24 cellular contexts compared by ENCODE assay signal in the genomic region with DNA sequence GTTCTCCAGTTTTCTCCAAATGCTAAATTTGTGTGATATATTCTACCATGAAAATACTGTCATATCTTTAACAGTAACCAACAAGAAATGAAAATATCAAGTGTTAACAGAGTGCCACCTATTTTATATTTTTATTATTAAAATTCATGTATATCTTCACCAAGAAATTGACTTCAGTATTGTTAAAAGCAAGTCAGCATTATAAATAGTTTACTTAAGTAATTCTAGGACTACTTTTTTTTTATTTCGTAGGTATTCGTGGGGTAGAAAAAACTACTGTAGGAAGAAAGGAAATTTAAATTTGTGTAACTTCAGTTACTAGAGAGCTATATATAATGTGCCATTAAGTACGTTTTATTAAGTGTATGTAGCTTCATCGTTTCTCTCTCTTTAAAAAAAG. TPM values are rescaled to one million over a fixed set of nuclear protein-coding genes. Genes with fewer than 3 reads are reported as not detected.
DNase-seq lines count a peak whose midpoint lies in the region; ATAC-seq, FAIRE-seq and TF ChIP-seq lines count a peak whose summit lies in the region.
"Had no signal": no experiment of that assay in that cellular context is flagged by ENCODE, and none has a peak within 500 bp of the region (broad histone marks: within the 10 kb centered on the region; RNA-seq: fewer than 3 reads in every experiment).

No MANE protein-coding gene starts in this region.

- POLR2A ChIA-PET in HepG2 (lab: Yijun Ruan, JAX), result no interaction called here

- in situ Hi-C loops in HepG2 (cut with HindIII; ENCODE audit: extremely low pct_ligation_motif_present, low pct_unique_long_range_greater_than_20kb), result loop anchor here (10.0 kb wide), 1 partner anchor 379 kb away; no protein-coding TSS in a partner anchor

- CTCF ChIA-PET in HepG2 (lab: Yijun Ruan, JAX; ENCODE audit: low intra/inter-chr PET ratio, low total read pairs), result no interaction called here

- FAIRE-seq in HepG2 (lab: Jason Lieb, UNC) (no peak), small intestine (lab: Jason Lieb, UNC) (peak; percentile 47)

- ATAC-seq in HepG2 (no peak), right lobe of liver (no peak), HG03432 (IDR thresholded peaks at IDR 0.05; ENCODE audit: unreplicated experiment) (no peak), HG03097 (IDR thresholded peaks at IDR 0.05; ENCODE audit: low FRiP score, unreplicated experiment) (no peak)
- ATAC-seq in stimulated activated naive CD8-positive, alpha-beta T cell treated with anti-CD3 and anti-CD28 coated beads, Interleukin-15, Interleukin-2, amounts not matched to agents 100 U/mL and 50 U/mL, for 24 hours, result no peak
- ATAC-seq: GM23338 had no signal

- TF ChIP-seq POLR2A in HepG2 (IDR thresholded peaks at IDR 0.05; ENCODE audit: insufficient read depth in 1 of 2, low read depth in 2 of 2, low read length in 2 of 2), result no peak
- no peak for TF ChIP-seq POLR2A in right lobe of liver (IDR thresholded peaks at IDR 0.05)

- H3K4me2 ChIP-seq in HepG2 (ENCODE audit: low read depth, low read length), result no peak overlapping the region
- H3K4me2 ChIP-seq: GM23338 had no signal

- TF ChIP-seq EP300 in HepG2 (IDR thresholded peaks at IDR 0.05; ENCODE audit: low read depth in 2 of 2, low read length in 2 of 2) (no peak), HepG2 (CRISPR knock-in tag; IDR thresholded peaks at IDR 0.05; ENCODE audit: borderline replicate concordance) (no peak)

- H3K36me3 ChIP-seq in HepG2 (replicated peaks in 1 of 2; ENCODE audit: control insufficient read depth in 1 of 2, insufficient read depth in 2 of 2, low read length in 2 of 2), result no peaks in the 10 kb centered on the region
- no peaks in the 10 kb centered on the region for H3K36me3 ChIP-seq in right lobe of liver
- no peaks in the 10 kb centered on the region for H3K36me3 ChIP-seq in endocrine pancreas (ENCODE audit: control insufficient read depth, insufficient read depth, low read length)
- no peaks in the 10 kb centered on the region for H3K36me3 ChIP-seq in small intestine (ENCODE audit: control insufficient read depth in 2 of 2, insufficient read depth in 2 of 2, low read length in 2 of 2)
- H3K36me3 ChIP-seq: BE2C, Peyer's patch had no signal

- no peak for TF ChIP-seq RAD21 in HepG2 (CRISPR knock-in tag; IDR thresholded peaks at IDR 0.05)

- H3K79me2 ChIP-seq in HepG2 (ENCODE audit: insufficient read depth, low read length), result peaks cover 15% of the 10 kb centered on the region

- H3K4me1 ChIP-seq in HepG2 (ENCODE audit: insufficient read depth, low read length) (peaks cover 21% of the 10 kb centered on the region), right lobe of liver (peaks cover 0 to 3% (median 0%) of the 10 kb centered on the region in 4 donors), endocrine pancreas (ENCODE audit: control insufficient read depth, insufficient read depth, low read length) (peaks cover 23% of the 10 kb centered on the region), small intestine (ENCODE audit: control insufficient read depth in 2 of 2, insufficient read depth in 1 of 2, low read depth in 1 of 2, low read length in 1 of 2) (no peaks in the 10 kb centered on the region)
- H3K4me1 ChIP-seq: Peyer's patch had no signal

- H2AFZ ChIP-seq in HepG2 (ENCODE audit: low read length), result no peak overlapping the region
- H2AFZ ChIP-seq: GM23338 had no signal

- 96% methylated on average over 4 of the region's 4 CpGs for WGBS in HepG2 (ENCODE audit: low lambda C conversion rate)
- WGBS in right lobe of liver (ENCODE audit: insufficient coverage, low coverage, low lambda C conversion rate, missing lambda C conversion rate), result 85% methylated on average over 4 of the region's 4 CpGs
- 86 to 96% (median 95%) methylated on average over 4 of the region's 4 CpGs for WGBS in small intestine, 3 donors

- no peak overlapping the region for H3K27ac ChIP-seq in HepG2 (ENCODE audit: extremely low read length, insufficient read depth, low read length)
- no peak overlapping the region for H3K27ac ChIP-seq in right lobe of liver
- no peak overlapping the region for H3K27ac ChIP-seq in small intestine (ENCODE audit: low read depth in 1 of 2, low read length in 1 of 2)

- intact Hi-C loops in HepG2 (cut with micrococcal nuclease; ENCODE audit: unreplicated experiment), result loop anchor here (10.0 kb wide), 1 partner anchor 1469 kb away; no protein-coding TSS in a partner anchor
- intact Hi-C loops in right lobe of liver (cut with DNase I), result no loop called here

- H3K27me3 ChIP-seq in HepG2 (ENCODE audit: control insufficient read depth in 1 of 2, insufficient read depth in 2 of 2, low read length in 2 of 2), result no peaks in the 10 kb centered on the region
- no peaks in the 10 kb centered on the region for H3K27me3 ChIP-seq in right lobe of liver
- no peaks in the 10 kb centered on the region for H3K27me3 ChIP-seq in endocrine pancreas (ENCODE audit: control insufficient read depth, insufficient read depth, low read length)
- no peaks in the 10 kb centered on the region for H3K27me3 ChIP-seq in small intestine (ENCODE audit: control insufficient read depth in 2 of 2, insufficient read depth in 2 of 2, low read length in 2 of 2)
- H3K27me3 ChIP-seq: BE2C, Peyer's patch had no signal

- DNase-seq in HepG2 (ENCODE audit: low spot score) (no peak), right lobe of liver (no peak), small intestine (no peak), NCI-H526 (lab: John Stamatoyannopoulos, UW) (no peak)
- DNase-seq in stimulated activated naive CD8-positive, alpha-beta T cell treated with anti-CD3 and anti-CD28 coated beads, Interleukin-15, Interleukin-2, amounts not matched to agents 100 U/mL and 50 U/mL, for 24 hours, result no peak
- DNase-seq: 8988T; ACHN; BE2C; CD4-positive, CD25-positive, alpha-beta regulatory T cell; DMS153; DND-41; H9; Karpas-422; NCI-H1092 treated with DMSO at 0.1 percent for 48 hours; NCI-H1436 treated with DMSO at 0.1 percent for 48 hours; NCI-H1930; NCI-H2107; NCI-H524; Peyer's patch; SHP77 treated with DMSO at 0.1 percent for 48 hours had no signal

- H3K9ac ChIP-seq in HepG2 (ENCODE audit: insufficient read depth, low read depth, low read length) (no peak overlapping the region), endocrine pancreas (ENCODE audit: control insufficient read depth, insufficient read depth, low read length) (no peak overlapping the region)

- no peaks in the 10 kb centered on the region; the same call in 1 of the 2 replicates for H4K20me1 ChIP-seq in HepG2 (ENCODE audit: insufficient read depth, low read length)

- TF ChIP-seq CTCF in HepG2 (CRISPR knock-in tag; IDR thresholded peaks at IDR 0.05) (no peak), right lobe of liver (IDR thresholded peaks at IDR 0.05) (no peak)

- no TSS peak for BruUV-seq in HepG2 (replicated peaks; lab: Mats Ljungman, UMichigan)

- H3K4me3 ChIP-seq in HepG2 (replicated peaks in 1 of 3; ENCODE audit: insufficient read depth in 1 of 3, low read depth in 2 of 3, low read length in 3 of 3) (no peak overlapping the region), right lobe of liver (no peak overlapping the region), endocrine pancreas (ENCODE audit: control insufficient read depth, insufficient read depth, low read length) (peak overlapping the region; percentile 70), small intestine (ENCODE audit: low read depth in 1 of 2, low read length in 2 of 2) (no peak overlapping the region)
- H3K4me3 ChIP-seq: GM23338, Peyer's patch had no signal

- H3K9me3 ChIP-seq in HepG2 (ENCODE audit: low read length) (no peaks in the 10 kb centered on the region), right lobe of liver (no peaks in the 10 kb centered on the region), endocrine pancreas (ENCODE audit: control insufficient read depth, low read length) (no peaks in the 10 kb centered on the region), small intestine (ENCODE audit: control insufficient read depth, low read depth) (no peaks in the 10 kb centered on the region)
- H3K9me3 ChIP-seq: BE2C, Peyer's patch had no signal

TF ChIP-seq in HepG2, 621 proteins besides CTCF, POLR2A, EP300 and RAD21:
- TF ChIP-seq ETV6 (CRISPR knock-in tag; conservative IDR thresholded peaks at IDR 0.05) (no peak), MAFK (conservative IDR thresholded peaks at IDR 0.05 in 1 of 2, IDR thresholded peaks at IDR 0.05 in 1 of 2; ENCODE audit: low read length in 2 of 2) (peak in 1 of 2 experiments; percentile 34; a peak in 1 of 4 replicates), FOXK2 (IDR thresholded peaks at IDR 0.05) (no peak), ERF (CRISPR knock-in tag; IDR thresholded peaks at IDR 0.05) (no peak), ELF3 (CRISPR knock-in tag; IDR thresholded peaks at IDR 0.05) (no peak), MAFF (IDR thresholded peaks at IDR 0.05; ENCODE audit: low read depth, low read length) (0 out of 2 replicates have a peak, but pooled peaks have one; percentile 9), ZNF10 (CRISPR knock-in tag; IDR thresholded peaks at IDR 0.05; ENCODE audit: borderline replicate concordance, low read depth) (no peak), SMYD3 (CRISPR knock-in tag; IDR thresholded peaks at IDR 0.05) (no peak)

RNA-seq across cellular contexts. Expression of a gene that starts 6.3 kb away (rescaled TPM):
- total RNA-seq in HepG2 (2016; rRNA removed; fragmentation: Illumina TruSeq; extraction: Trizol) (98.7 and 156 TPM in 2 replicates), right lobe of liver (100 to 1,000 TPM; 109 to 191 (median 139) TPM)
- 8.0 and 9.3 TPM in 2 replicates for total RNA-seq in HepG2 (2016; cell fraction: cytosol; rRNA removed; fragmentation: Illumina TruSeq; extraction: Trizol; ENCODE audit: low read depth)
- 92.1 and 154 TPM in 2 replicates for total RNA-seq in HepG2 (2016; cell fraction: insoluble cytoplasmic fraction; rRNA removed; fragmentation: Illumina TruSeq; extraction: Trizol)
- 35.4 and 40.1 TPM in 2 replicates for total RNA-seq in HepG2 (2016; cell fraction: membrane; rRNA removed; fragmentation: Illumina TruSeq; extraction: Trizol)
- total RNA-seq in HepG2 (2016; cell fraction: nucleus; rRNA removed; fragmentation: Illumina TruSeq; extraction: Trizol), result 183 and 203 TPM in 2 replicates
- polyA plus RNA-seq in HepG2 (2011; rRNA removed) (192 and 236 TPM in 2 replicates), small intestine (10 to 100 TPM; 17.7 to 43.4 (median 25.9) TPM)
- 99.8 and 148 TPM in 2 replicates for polyA plus RNA-seq in HepG2 (2011; cell fraction: cytosol; rRNA removed)
- polyA plus RNA-seq in HepG2 (2011; cell fraction: nucleus; rRNA removed), result 62.7 and 77.6 TPM in 2 replicates
- 214 and 224 TPM in 2 replicates for polyA plus RNA-seq in HepG2 (2012)
- 6.6 and 6.7 TPM in 2 replicates for polyA plus RNA-seq in HepG2 (2016; cell fraction: cytosol; fragmentation: Illumina TruSeq; extraction: Trizol; ENCODE audit: low read depth)
- 106 and 111 TPM in 2 replicates for polyA plus RNA-seq in HepG2 (2016; cell fraction: insoluble cytoplasmic fraction; fragmentation: Illumina TruSeq; extraction: Trizol; ENCODE audit: low read depth)
- polyA plus RNA-seq in HepG2 (2016; cell fraction: membrane; fragmentation: Illumina TruSeq; extraction: Trizol; ENCODE audit: low read depth), result 19.3 and 22.4 TPM in 2 replicates
- 218 and 229 TPM in 2 replicates for polyA plus RNA-seq in HepG2 (2016; cell fraction: nucleus; fragmentation: Illumina TruSeq; extraction: Trizol; ENCODE audit: insufficient read depth, low read depth)
- 0.70 and 113 TPM in 2 replicates for polyA minus RNA-seq in HepG2 (2011; rRNA and poly(A)+ RNA removed; ENCODE audit: low replicate concordance)
- 203 TPM in 2 replicates for polyA minus RNA-seq in HepG2 (2011; cell fraction: cytosol; rRNA and poly(A)+ RNA removed)
- polyA minus RNA-seq in HepG2 (2011; cell fraction: nucleus; rRNA and poly(A)+ RNA removed), result 222 and 223 TPM in 2 replicates
